ENCODE assay signal across 8 cellular contexts in the genomic region with DNA sequence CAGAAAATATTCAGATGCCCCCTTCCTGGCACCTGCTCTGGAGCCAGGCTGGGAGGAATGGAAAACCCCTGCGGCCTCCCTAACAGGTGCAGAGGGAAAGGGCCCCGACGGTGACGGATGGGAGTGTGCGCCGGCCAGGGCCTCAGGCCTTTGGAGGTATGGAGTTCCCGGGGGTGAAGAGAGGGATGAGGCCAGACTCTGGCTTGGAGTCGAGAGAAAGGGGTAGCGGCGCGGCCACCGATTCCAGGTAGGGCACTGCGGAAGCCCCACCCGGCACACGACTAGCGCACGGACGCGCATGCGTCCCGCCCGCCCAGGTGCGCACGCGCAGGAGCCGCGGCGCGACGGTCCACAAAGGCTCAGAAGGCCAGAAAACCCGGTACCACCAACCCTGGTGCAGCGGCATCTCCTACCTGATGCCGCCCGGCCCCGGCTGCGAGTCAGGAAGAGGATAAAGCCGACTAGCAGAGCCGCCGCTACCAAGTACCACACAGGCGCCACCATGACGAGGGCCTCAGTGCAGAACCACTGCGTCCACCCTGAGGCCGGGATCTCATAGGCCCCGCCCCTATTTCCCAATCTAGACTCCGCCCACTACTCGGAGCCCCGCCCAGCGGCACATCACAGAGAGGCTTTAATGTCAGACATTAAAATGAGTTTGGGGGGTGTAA. TPM values are rescaled to one million over a fixed set of nuclear protein-coding genes. Genes with fewer than 3 reads are reported as not detected.
DNase-seq lines count a peak whose midpoint lies in the region; ATAC-seq and TF ChIP-seq lines count a peak whose summit lies in the region.

TSS of gene DDRGK1 (minus strand) at position 559 of the 671 bp plus-strand sequence. CDS start at position 504, 55 bp downstream.

- H3K27me3 Mint-ChIP-seq in T-cell = no peaks in the 10 kb centered on the region

- TF ChIP-seq EP300 in upper lobe of left lung (IDR thresholded peaks at IDR 0.05) = no peak

- no peaks in the 10 kb centered on the region for H3K27me3 ChIP-seq in heart left ventricle
- H3K27me3 ChIP-seq in upper lobe of left lung = no peaks in the 10 kb centered on the region

- H3K9me3 ChIP-seq in heart left ventricle (no peaks in the 10 kb centered on the region), upper lobe of left lung (no peaks in the 10 kb centered on the region)

- CTCF ChIA-PET in T-cell (lab: Charles Lee) = no interaction called here

- H3K9me3 Mint-ChIP-seq in T-cell = no peaks in the 10 kb centered on the region

- H3K36me3 ChIP-seq in heart left ventricle (peaks cover 0 to 34% (median 20%) of the 10 kb centered on the region in 9 donors), upper lobe of left lung (peaks cover 8 to 28% (median 21%) of the 10 kb centered on the region in 4 donors)

- H3K4me3 Mint-ChIP-seq in T-cell = peak within 1 kb of the TSS; percentile 91 to 97 (median 95)

- H3K4me3 ChIP-seq in heart left ventricle (peak within 1 kb of the TSS; percentile 53 to 97 (median 81)), upper lobe of left lung (peak within 1 kb of the TSS; percentile 31 to 88 (median 70))

- H3K4me1 ChIP-seq in heart left ventricle (peaks cover 0 to 23% (median 12%) of the 10 kb centered on the region in 12 donors), upper lobe of left lung (peaks cover 15 to 28% (median 20%) of the 10 kb centered on the region in 4 donors)

- TF ChIP-seq POLR2A in GM10847 (IDR thresholded peaks at IDR 0.05; ENCODE audit: extremely low read depth, insufficient read length) = peak; percentile 74
- peak in 1 of 2 donors; percentile 72 for TF ChIP-seq POLR2A in heart left ventricle (IDR thresholded peaks at IDR 0.05)
- TF ChIP-seq POLR2A in upper lobe of left lung (IDR thresholded peaks at IDR 0.05) = peak; percentile 57 to 92 (median 78)

- peaks cover 12% of the 10 kb centered on the region for H3K36me3 Mint-ChIP-seq in T-cell

- peak; percentile 87 for DNase-seq in NCI-H1105 treated with DMSO at 0.1 percent for 48 hours (lab: John Stamatoyannopoulos, UW)
- peak; percentile 71 to 94 (median 84) for DNase-seq in T-cell
- DNase-seq in heart left ventricle = peak; percentile 84 to 92 (median 87)
- peak; percentile 95 for DNase-seq in posterior vena cava (ENCODE audit: low spot score)
- peak; percentile 92 to 96 for DNase-seq in upper lobe of left lung

- H3K27ac Mint-ChIP-seq in T-cell = peak within 1 kb of the TSS; percentile 96 to 98

- ATAC-seq in HG02623 (IDR thresholded peaks at IDR 0.05; ENCODE audit: unreplicated experiment) (peak; percentile 78), T-cell (replicated peaks in 1 of 4) (peak; percentile 88 to 89 (median 88)), heart left ventricle (peak; percentile 89 to 97 (median 96)), upper lobe of left lung (ENCODE audit: low FRiP score in 2 of 2) (peak; percentile 93 to 97)

- peaks cover 22 to 29% (median 24%) of the 10 kb centered on the region in 3 donors for H3K4me1 Mint-ChIP-seq in T-cell

- WGBS in adipose tissue, 3 donors = 0 to 1% (median 0%) methylated on average over 45 to 48 of the region's 48 CpGs
- 0% methylated on average over 21 to 48 of the region's 48 CpGs for WGBS in heart left ventricle, 4 donors
- WGBS in upper lobe of left lung, 2 donors = 0 to 1% methylated on average over 17 to 40 of the region's 48 CpGs

- POLR2A ChIA-PET in T-cell (lab: Charles Lee) = no interaction called here

- intact Hi-C loops in heart left ventricle (cut with DNase I) (loop anchor here in 1 of 10 donors (10.0 kb wide), 1 partner anchor 149 kb away; no protein-coding TSS in a partner anchor), posterior vena cava (cut with DNase I) (no loop called here)

- H3K27ac ChIP-seq in adipose tissue (ENCODE audit: low read depth, low read length) = no peak within 1 kb of the TSS
- peak within 1 kb of the TSS; percentile 77 to 91 (median 85) for H3K27ac ChIP-seq in heart left ventricle
- H3K27ac ChIP-seq in upper lobe of left lung = peak within 1 kb of the TSS; percentile 85 to 93 (median 90)

- TF ChIP-seq CTCF in heart left ventricle (IDR thresholded peaks at IDR 0.05) (no peak), upper lobe of left lung (IDR thresholded peaks at IDR 0.05) (peak in 1 of 6 experiments; percentile 15)

RNA-seq across cellular contexts. Expression of gene DDRGK1, which starts in this region (rescaled TPM):
- total RNA-seq in T-cell = 10 to 100 TPM; 44.6 to 76.3 (median 68.2) TPM
- polyA plus RNA-seq in adipose tissue = 10 to 100 TPM; 31.8 to 94.9 (median 65.5) TPM
- total RNA-seq in heart left ventricle = 10 to 100 TPM; 26.0 to 55.5 (median 35.5) TPM
- polyA plus RNA-seq in heart left ventricle = 10 to 100 TPM; 25.1 to 78.3 TPM
- total RNA-seq in posterior vena cava = 10 to 100 TPM; 38.3 to 38.6 TPM
- 100 to 1,000 TPM in 5 of 6 donors, 10 to 100 TPM in 1; 90.2 to 192 (median 110) TPM for total RNA-seq in upper lobe of left lung
